9 cellular contexts compared by ENCODE assay signal in genomic region chr6:37005061-37005810, GRCh38. TPM values are rescaled to one million over a fixed set of nuclear protein-coding genes. Genes with fewer than 3 reads are reported as not detected.
DNase-seq lines count a peak whose midpoint lies in the region; ATAC-seq, FAIRE-seq and TF ChIP-seq lines count a peak whose summit lies in the region.
"Had no signal": no experiment of that assay in that cellular context is flagged by ENCODE, and none has a peak within 500 bp of the region (broad histone marks: within the 10 kb centered on the region; RNA-seq: fewer than 3 reads in every experiment).

TSS of gene FGD2 (plus strand) at chr6:37005655. CDS start at chr6:37005818, 163 bp downstream.

- H3K9me3 Mint-ChIP-seq in CD8-positive, alpha-beta T cell, result no peaks in the 10 kb centered on the region
- H3K9me3 Mint-ChIP-seq in astrocyte (ENCODE audit: unreplicated experiment), result no peaks in the 10 kb centered on the region
- H3K9me3 Mint-ChIP-seq: neural crest cell had no signal

- H3K79me2 ChIP-seq in astrocyte (ENCODE audit: insufficient read depth, low read length), result no peaks in the 10 kb centered on the region

- CTCF ChIA-PET in CD8-positive, alpha-beta T cell (lab: Charles Lee), result interaction anchor here (1.8 to 3.9 kb wide), 2 partner anchors 14 to 205 kb away, joined by 5 to 26 read pairs; no protein-coding TSS in a partner anchor

- POLR2A ChIA-PET in CD8-positive, alpha-beta T cell (lab: Charles Lee), result no interaction called here

- H4K20me1 ChIP-seq in astrocyte (ENCODE audit: insufficient read depth, low read length), result no peaks in the 10 kb centered on the region

- H3K36me3 Mint-ChIP-seq in CD8-positive, alpha-beta T cell, result no peaks in the 10 kb centered on the region
- peaks cover 3% of the 10 kb centered on the region for H3K36me3 Mint-ChIP-seq in astrocyte (ENCODE audit: low read depth, unreplicated experiment)

- no peak for DNase-seq in CD8-positive, alpha-beta T cell
- DNase-seq in astrocyte (ENCODE audit: low read depth) (no peak), posterior vena cava (ENCODE audit: low spot score) (no peak), SK-N-DZ (ENCODE audit: low spot score) (no peak), AG08395 (ENCODE audit: low spot score) (no peak)

- H2AFZ ChIP-seq in astrocyte (ENCODE audit: low read depth, low read length), result no peak within 1 kb of the TSS

- no peak within 1 kb of the TSS for H3K4me2 ChIP-seq in astrocyte (ENCODE audit: low read length)

- no peaks in the 10 kb centered on the region for H3K36me3 ChIP-seq in CD8-positive, alpha-beta T cell (ENCODE audit: insufficient read depth, low read length)
- no peaks in the 10 kb centered on the region for H3K36me3 ChIP-seq in astrocyte (ENCODE audit: insufficient read depth, low read length)

- no peak for ATAC-seq in CD8-positive, alpha-beta T cell
- peak; percentile 48 for ATAC-seq in GM19324 (IDR thresholded peaks at IDR 0.05; ENCODE audit: low FRiP score, unreplicated experiment)
- peak; percentile 76 for ATAC-seq in HG03354 (IDR thresholded peaks at IDR 0.05; ENCODE audit: poor library complexity, severe bottlenecking, unreplicated experiment)
- no peak for ATAC-seq in HG03097 (IDR thresholded peaks at IDR 0.05; ENCODE audit: low FRiP score, unreplicated experiment)

- peaks cover 13% of the 10 kb centered on the region for H3K4me1 ChIP-seq in CD8-positive, alpha-beta T cell (ENCODE audit: insufficient read depth, low read length)
- no peaks in the 10 kb centered on the region for H3K4me1 ChIP-seq in astrocyte (ENCODE audit: insufficient read depth, low read length)

- intact Hi-C loops in CD8-positive, alpha-beta T cell (cut with DNase I, micrococcal nuclease), result no loop called here
- intact Hi-C loops in posterior vena cava (cut with DNase I), result no loop called here

- FAIRE-seq in astrocyte (lab: Jason Lieb, UNC), result no peak

- H3K4me3 ChIP-seq in CD8-positive, alpha-beta T cell (ENCODE audit: low read depth, low read length), result no peak within 1 kb of the TSS
- H3K4me3 ChIP-seq in astrocyte (ENCODE audit: insufficient read depth, low read depth, low read length), result no peak within 1 kb of the TSS

- peak within 1 kb of the TSS; percentile 2 for H3K27ac Mint-ChIP-seq in CD8-positive, alpha-beta T cell
- H3K27ac Mint-ChIP-seq in astrocyte (ENCODE audit: unreplicated experiment), result no peak within 1 kb of the TSS

- H3K27me3 ChIP-seq in CD8-positive, alpha-beta T cell (ENCODE audit: insufficient read depth, low read length), result no peaks in the 10 kb centered on the region
- peaks cover 3% of the 10 kb centered on the region for H3K27me3 ChIP-seq in astrocyte (ENCODE audit: insufficient read depth, low read length)

- H3K4me3 Mint-ChIP-seq in CD8-positive, alpha-beta T cell, result peak within 1 kb of the TSS; percentile 54
- peak within 1 kb of the TSS; percentile 67 for H3K4me3 Mint-ChIP-seq in astrocyte (ENCODE audit: unreplicated experiment)
- H3K4me3 Mint-ChIP-seq: neural crest cell had no signal

- no peaks in the 10 kb centered on the region for H3K27me3 Mint-ChIP-seq in CD8-positive, alpha-beta T cell (ENCODE audit: low read depth)
- peaks cover 13% of the 10 kb centered on the region for H3K27me3 Mint-ChIP-seq in astrocyte (ENCODE audit: low read depth, unreplicated experiment)

- H3K9ac ChIP-seq in astrocyte (ENCODE audit: low read length), result no peak within 1 kb of the TSS

- TF ChIP-seq CTCF in CD8-positive, alpha-beta T cell (IDR thresholded peaks at IDR 0.05), result no peak
- TF ChIP-seq CTCF in astrocyte (IDR thresholded peaks at IDR 0.05; ENCODE audit: insufficient read depth, low read depth, low read length), result no peak

- no peaks in the 10 kb centered on the region for H3K9me3 ChIP-seq in CD8-positive, alpha-beta T cell (ENCODE audit: low read length)
- no peaks in the 10 kb centered on the region for H3K9me3 ChIP-seq in astrocyte (ENCODE audit: insufficient read depth, low read depth, low read length)

- no peak within 1 kb of the TSS for H3K27ac ChIP-seq in CD8-positive, alpha-beta T cell (ENCODE audit: low read depth, low read length)
- no peak within 1 kb of the TSS for H3K27ac ChIP-seq in astrocyte (ENCODE audit: low read depth, low read length)

- peaks cover 15% of the 10 kb centered on the region for H3K4me1 Mint-ChIP-seq in CD8-positive, alpha-beta T cell (ENCODE audit: low read depth)
- peaks cover 1% of the 10 kb centered on the region for H3K4me1 Mint-ChIP-seq in astrocyte (ENCODE audit: low read depth, unreplicated experiment)
- H3K4me1 Mint-ChIP-seq: neural crest cell had no signal

RNA-seq across cellular contexts. Expression of gene FGD2, which starts in this region (rescaled TPM):
- under 1 TPM; 0.68 to 0.83 TPM for total RNA-seq in CD8-positive, alpha-beta T cell
- total RNA-seq in astrocyte, result not detected in 2 replicates
- total RNA-seq in posterior vena cava, result 10 to 100 TPM; 23.2 to 35.5 TPM
- not detected in 2 replicates for polyA plus RNA-seq in SK-N-DZ (2014; cell fraction: cytosol; rRNA removed)
- polyA plus RNA-seq in SK-N-DZ (2014; cell fraction: nucleus; rRNA removed), result not detected in 2 replicates
- total RNA-seq: neural crest cell had no signal

Comparison
In these comparisons a context has a peak if more than half of its experiments do, and no peak if none do; other contexts are left out.
1. RNA of gene FGD2 (total RNA-seq): 23.2 to 35.5 TPM in posterior vena cava; 0.68 to 0.83 TPM in CD8-positive, alpha-beta T cell and not detected in astrocyte; every median in the first group is over 10 times any median in the second.
2. ATAC-seq: peak in GM19324 (single experiment) and HG03354 (single experiment); none in CD8-positive, alpha-beta T cell (single experiment) and HG03097 (single experiment).